8 cellular contexts compared by ENCODE assay signal in genomic region chr12:54993181-54993835, GRCh38. TPM values are rescaled to one million over a fixed set of nuclear protein-coding genes. Genes with fewer than 3 reads are reported as not detected.
DNase-seq lines count a peak whose midpoint lies in the region; ATAC-seq and TF ChIP-seq lines count a peak whose summit lies in the region.

No MANE protein-coding gene starts in this region.

- TF ChIP-seq POLR2A in stomach (IDR thresholded peaks at IDR 0.05), result no peak

- DNase-seq in AML-193 (lab: John Stamatoyannopoulos, UW) (peak; percentile 53 to 65), NCI-H510A treated with DMSO at 0.1 percent for 48 hours (lab: John Stamatoyannopoulos, UW) (peak; percentile 93), lung (ENCODE audit: low spot score) (peak; percentile 48), stomach (peak; percentile 42)
- DNase-seq in activated CD4-positive, alpha-beta T cell treated with anti-CD3 and anti-CD28 coated beads for 24 hours (ENCODE audit: low read depth in 2 of 2), result peak; percentile 17 to 31
- peak; percentile 58 for DNase-seq in effector CD4-positive, alpha-beta T cell

- H3K27ac ChIP-seq in lung (ENCODE audit: low read depth in 1 of 2, low read length in 1 of 2) (no peak overlapping the region), stomach (no peak overlapping the region)

- H3K27me3 ChIP-seq in lung (ENCODE audit: control insufficient read depth, insufficient read depth), result no peaks in the 10 kb centered on the region
- peaks cover 0 to 7% (median 0%) of the 10 kb centered on the region in 3 donors for H3K27me3 ChIP-seq in stomach

- ATAC-seq in GM18873 (IDR thresholded peaks at IDR 0.05; ENCODE audit: low FRiP score, unreplicated experiment) (peak; percentile 58), HG03442 (IDR thresholded peaks at IDR 0.05; ENCODE audit: unreplicated experiment) (peak; percentile 47), lung (ENCODE audit: insufficient read depth, low FRiP score) (peak; percentile 79)

- no peaks in the 10 kb centered on the region for H3K36me3 ChIP-seq in lung (ENCODE audit: control insufficient read depth in 2 of 2, insufficient read depth in 2 of 2, low read length in 2 of 2)
- H3K36me3 ChIP-seq in stomach, result no peaks in the 10 kb centered on the region

- H3K9me3 ChIP-seq in lung (ENCODE audit: control insufficient read depth in 2 of 2, insufficient read depth in 1 of 2, low read length in 1 of 2) (no peaks in the 10 kb centered on the region), stomach (no peaks in the 10 kb centered on the region)

- intact Hi-C loops in stomach (cut with DNase I; ENCODE audit: low total_unique reads), result loop anchor here (5.0 kb wide), 1 partner anchor 79 kb away; no protein-coding TSS in a partner anchor

- WGBS in lung, 2 donors, result 25 to 33% methylated on average over 12 of the region's 12 CpGs
- 17 to 28% (median 22%) methylated on average over 12 of the region's 12 CpGs for WGBS in stomach, 5 donors

- no peak for TF ChIP-seq EP300 in stomach (IDR thresholded peaks at IDR 0.05)

- peak; percentile 77 for TF ChIP-seq CTCF in lung (IDR thresholded peaks at IDR 0.05; ENCODE audit: control extremely low read depth, extremely low read depth)
- peak in 5 of 7 experiments; percentile 78 to 92 (median 85) for TF ChIP-seq CTCF in stomach (IDR thresholded peaks at IDR 0.05)

- H3K4me3 ChIP-seq in lung (no peak overlapping the region), stomach (no peak overlapping the region)

- H3K4me1 ChIP-seq in lung (ENCODE audit: control insufficient read depth in 2 of 2, insufficient read depth in 2 of 2, low read length in 2 of 2), result no peaks in the 10 kb centered on the region
- H3K4me1 ChIP-seq in stomach, result no peaks in the 10 kb centered on the region

RNA-seq across cellular contexts. Expression of gene TESPA1, which starts 8.7 kb away (rescaled TPM):
- total RNA-seq in lung (1 to 10 TPM; 1.3 to 3.1 TPM), stomach (1 to 10 TPM in 1 of 5 donors, not detected in 4; 1.7 TPM)
- polyA plus RNA-seq in lung (1 to 10 TPM in 1 of 2 donors, under 1 TPM in 1; 0.73 to 2.2 TPM), stomach (1 to 10 TPM in 1 of 3 donors, under 1 TPM in 2; 0.81 to 2.6 (median 0.83) TPM)

RNA-seq across cellular contexts. Expression of gene NEUROD4, which starts 26.5 kb away (rescaled TPM):
- not detected for total RNA-seq in lung
- not detected for polyA plus RNA-seq in lung
- not detected for total RNA-seq in stomach
- polyA plus RNA-seq in stomach, result not detected

Comparison
In these comparisons a context has a peak if more than half of its experiments do, and no peak if none do; other contexts are left out.
1. DNase-seq: peak in every context shown above with its lines; median percentile 93 in NCI-H510A treated with DMSO at 0.1 percent for 48 hours; 59 in AML-193; 58 in effector CD4-positive, alpha-beta T cell; 48 in lung; 42 in stomach; 24 in activated CD4-positive, alpha-beta T cell treated with anti-CD3 and anti-CD28 coated beads for 24 hours.